In genomic region chr15:72231066-72231846, GRCh38 we compare ENCODE assay signal across 8 cellular contexts. TPM values are rescaled to one million over a fixed set of nuclear protein-coding genes. Genes with fewer than 3 reads are reported as not detected.
A peak's percentile ranks its signal among the peaks of the same experiment; 100 is the strongest.
DNase-seq lines count a peak whose midpoint lies in the region; ATAC-seq, FAIRE-seq and TF ChIP-seq lines count a peak whose summit lies in the region.

TSS of gene PKM (minus strand) at chr15:72231190. CDS start at chr15:72219097, 12,093 bp downstream.

- no peak for FAIRE-seq in kidney (lab: Jason Lieb, UNC)

- TF ChIP-seq POLR2A in GM19099 (IDR thresholded peaks at IDR 0.05; ENCODE audit: extremely low read depth, insufficient read length, low read depth): peak; percentile 100

- TF ChIP-seq CTCF in AG10803 (conservative IDR thresholded peaks at IDR 0.05; ENCODE audit: low read length): no peak
- no peak for TF ChIP-seq CTCF in kidney (IDR thresholded peaks at IDR 0.05; ENCODE audit: borderline replicate concordance, extremely low read depth, insufficient read depth)

- DNase-seq in AG10803 (ENCODE audit: low read depth) (peak; percentile 99), NCI-H510A treated with DMSO at 0.1 percent for 48 hours (lab: John Stamatoyannopoulos, UW) (peak; percentile 91), cerebellum (ENCODE audit: low spot score) (peak; percentile 96), kidney (peak; percentile 98)
- peak; percentile 97 to 99 for DNase-seq in activated CD4-positive, alpha-beta T cell treated with anti-CD3 and anti-CD28 coated beads for 24 hours (ENCODE audit: low read depth in 2 of 2)
- DNase-seq in stimulated activated CD4-positive, alpha-beta T cell treated with anti-CD3 and anti-CD28 coated beads, Interleukin-15, amount 100 ng/mL, for 1 hour (ENCODE audit: low read depth in 1 of 2, low spot score in 1 of 2): peak; percentile 82 to 96

- no peaks in the 10 kb centered on the region for H3K36me3 ChIP-seq in kidney (ENCODE audit: control insufficient read depth in 1 of 2, insufficient read depth in 2 of 2, low read length in 2 of 2)

- H3K4me3 ChIP-seq in AG10803 (ENCODE audit: low read length) (peak within 1 kb of the TSS; percentile 93), kidney (ENCODE audit: low read length in 2 of 2) (peak within 1 kb of the TSS; percentile 77 to 94)

- peak within 1 kb of the TSS; percentile 87 to 89 for H3K9ac ChIP-seq in kidney (ENCODE audit: low read length in 2 of 2)

- no peaks in the 10 kb centered on the region for H3K9me3 ChIP-seq in kidney (ENCODE audit: control insufficient read depth in 1 of 2, low read length in 2 of 2)

- intact Hi-C loops in kidney (cut with DNase I): no loop called here

- ATAC-seq in HG03432 (IDR thresholded peaks at IDR 0.05; ENCODE audit: unreplicated experiment): peak; percentile 46

- H3K27ac ChIP-seq in kidney (ENCODE audit: low read depth in 2 of 2, low read length in 2 of 2): peak within 1 kb of the TSS; percentile 94 to 98

- peaks cover 15 to 25% of the 10 kb centered on the region in 2 donors for H3K4me1 ChIP-seq in kidney (ENCODE audit: control insufficient read depth in 1 of 2, insufficient read depth in 1 of 2, low read depth in 1 of 2, low read length in 2 of 2)

RNA-seq across cellular contexts. Expression of gene PKM, which starts in this region (rescaled TPM):
- total RNA-seq in cerebellum (327 TPM), kidney (1,124 TPM)
- polyA plus RNA-seq in kidney (ENCODE audit: insufficient read depth, low read depth, low replicate concordance): 799 TPM

Comparison
In these comparisons a context has a peak if more than half of its experiments do, and no peak if none do; other contexts are left out.
1. Peak in every context shown above with its lines: DNase-seq, ATAC-seq, H3K4me3 ChIP-seq and H3K27ac ChIP-seq.